23 cellular contexts compared by ENCODE assay signal in genomic region chr20:24739751-24740150, GRCh38.
DNase-seq lines count a peak whose midpoint lies in the region; ATAC-seq, FAIRE-seq and TF ChIP-seq lines count a peak whose summit lies in the region.
"Had no signal": no experiment of that assay in that cellular context is flagged by ENCODE, and none has a peak within 500 bp of the region (broad histone marks: within the 10 kb centered on the region; RNA-seq: fewer than 3 reads in every experiment).

No MANE protein-coding gene starts in this region.

- H3K36me3 Mint-ChIP-seq in activated CD8-positive, alpha-beta T cell treated with anti-CD3 and anti-CD28 coated beads, Interleukin-2, amount 10 ng/mL, durations not matched to agents 7 days and 5 days (ENCODE audit: low read depth) = no peaks in the 10 kb centered on the region
- no peaks in the 10 kb centered on the region for H3K36me3 Mint-ChIP-seq in activated CD8-positive, alpha-beta T cell treated with anti-CD3 and anti-CD28 coated beads for 36 hours (ENCODE audit: low read depth)
- H3K36me3 Mint-ChIP-seq in CD4-positive, alpha-beta memory T cell = no peaks in the 10 kb centered on the region
- H3K36me3 Mint-ChIP-seq in CD14-positive monocyte = no peaks in the 10 kb centered on the region

- peak overlapping the region; percentile 81 for H3K27ac Mint-ChIP-seq in activated CD8-positive, alpha-beta T cell treated with anti-CD3 and anti-CD28 coated beads, Interleukin-2, amount 10 ng/mL, durations not matched to agents 7 days and 5 days
- no peak overlapping the region for H3K27ac Mint-ChIP-seq in activated CD8-positive, alpha-beta T cell treated with anti-CD3 and anti-CD28 coated beads for 36 hours
- H3K27ac Mint-ChIP-seq in CD4-positive, alpha-beta memory T cell = peak overlapping the region in 4 of 7 donors; percentile 18 to 75 (median 46)
- H3K27ac Mint-ChIP-seq in CD14-positive monocyte = no peak overlapping the region
- H3K27ac Mint-ChIP-seq: endodermal cell had no signal

- H3K27me3 Mint-ChIP-seq in activated CD8-positive, alpha-beta T cell treated with anti-CD3 and anti-CD28 coated beads, Interleukin-2, amount 10 ng/mL, durations not matched to agents 7 days and 5 days (ENCODE audit: low read depth) = no peaks in the 10 kb centered on the region
- H3K27me3 Mint-ChIP-seq in activated CD8-positive, alpha-beta T cell treated with anti-CD3 and anti-CD28 coated beads for 36 hours = no peaks in the 10 kb centered on the region
- no peaks in the 10 kb centered on the region for H3K27me3 Mint-ChIP-seq in CD4-positive, alpha-beta memory T cell
- H3K27me3 Mint-ChIP-seq in CD14-positive monocyte (ENCODE audit: low read depth in 3 of 3) = peaks cover 0 to 4% (median 0%) of the 10 kb centered on the region in 3 donors

- ATAC-seq in activated CD8-positive, alpha-beta T cell treated with anti-CD3 and anti-CD28 coated beads, Interleukin-2, amount 10 ng/mL, durations not matched to agents 7 days and 5 days = no peak
- no peak for ATAC-seq in activated CD8-positive, alpha-beta T cell treated with anti-CD3 and anti-CD28 coated beads for 36 hours
- ATAC-seq: gastroesophageal sphincter, psoas muscle had no signal

- no peaks in the 10 kb centered on the region for H3K36me3 ChIP-seq in CD4-positive, alpha-beta memory T cell (ENCODE audit: insufficient read depth, low read length)
- no peaks in the 10 kb centered on the region for H3K36me3 ChIP-seq in kidney (ENCODE audit: control insufficient read depth in 1 of 2, insufficient read depth in 2 of 2, low read length in 2 of 2)
- H3K36me3 ChIP-seq: esophagus squamous epithelium, gastroesophageal sphincter, thoracic aorta had no signal

- H3K4me3 ChIP-seq in CD4-positive, alpha-beta memory T cell (ENCODE audit: low read length in 2 of 2) = no peak overlapping the region
- no peak overlapping the region for H3K4me3 ChIP-seq in kidney (ENCODE audit: low read length in 2 of 2)
- H3K4me3 ChIP-seq: coronary artery, esophagus squamous epithelium, gastroesophageal sphincter, psoas muscle, thoracic aorta had no signal

- no peak overlapping the region for H3K9ac ChIP-seq in kidney (ENCODE audit: low read length in 2 of 2)

- intact Hi-C loops in activated CD8-positive, alpha-beta T cell treated with anti-CD3 and anti-CD28 coated beads for 36 hours (cut with micrococcal nuclease) = no loop called here
- intact Hi-C loops in CD4-positive, alpha-beta memory T cell (cut with micrococcal nuclease) = no loop called here
- intact Hi-C loops in kidney (cut with DNase I) (no loop called here), CD14-positive monocyte (cut with micrococcal nuclease) (no loop called here)

- no peaks in the 10 kb centered on the region for H3K9me3 ChIP-seq in CD4-positive, alpha-beta memory T cell (ENCODE audit: control insufficient read depth in 1 of 2, low read length in 2 of 2)
- no peaks in the 10 kb centered on the region for H3K9me3 ChIP-seq in kidney (ENCODE audit: control insufficient read depth in 1 of 2, low read length in 2 of 2)
- H3K9me3 ChIP-seq: esophagus squamous epithelium, gastroesophageal sphincter, psoas muscle, thoracic aorta had no signal

- peak; percentile 6 for DNase-seq in activated CD8-positive, alpha-beta T cell treated with anti-CD3 and anti-CD28 coated beads, Interleukin-2, amount 10 ng/mL, durations not matched to agents 7 days and 5 days
- no peak for DNase-seq in activated CD8-positive, alpha-beta T cell treated with anti-CD3 and anti-CD28 coated beads for 36 hours
- no peak for DNase-seq in CD4-positive, alpha-beta memory T cell
- DNase-seq in RCC 7860 (ENCODE audit: low spot score) = no peak
- DNase-seq in kidney = no peak
- DNase-seq in CD14-positive monocyte (ENCODE audit: low spot score) = no peak
- DNase-seq in NCI-H1092 treated with DMSO at 0.1 percent for 48 hours (lab: John Stamatoyannopoulos, UW) = no peak
- no peak for DNase-seq in inferior parietal cortex (ENCODE audit: extremely low spot score)
- DNase-seq: activated CD4-positive, alpha-beta T cell treated with anti-CD3 and anti-CD28 coated beads, Interleukin-2, amount 50 U/mL, for 4 hours; DMS53; endodermal cell; esophagus squamous epithelium; KG1; mammary epithelial cell; NCI-H187; psoas muscle; SW 1271 had no signal

- CTCF ChIA-PET in activated CD8-positive, alpha-beta T cell treated with anti-CD3 and anti-CD28 coated beads, Interleukin-2, amount 10 ng/mL, durations not matched to agents 7 days and 5 days (lab: Charles Lee) = no interaction called here
- CTCF ChIA-PET in activated CD8-positive, alpha-beta T cell treated with anti-CD3 and anti-CD28 coated beads for 36 hours (lab: Charles Lee) = no interaction called here
- CTCF ChIA-PET in CD4-positive, alpha-beta memory T cell (lab: Charles Lee; ENCODE audit: partially characterized antibody) = no interaction called here

- FAIRE-seq in RCC 7860 (lab: Jason Lieb, UNC) (peak; percentile 37), kidney (lab: Jason Lieb, UNC) (peak; percentile 41)
- FAIRE-seq: bronchial epithelial cell, GM12891, keratinocyte had no signal

- H3K4me1 Mint-ChIP-seq in activated CD8-positive, alpha-beta T cell treated with anti-CD3 and anti-CD28 coated beads, Interleukin-2, amount 10 ng/mL, durations not matched to agents 7 days and 5 days (ENCODE audit: low read depth) = peaks cover 21% of the 10 kb centered on the region
- H3K4me1 Mint-ChIP-seq in activated CD8-positive, alpha-beta T cell treated with anti-CD3 and anti-CD28 coated beads for 36 hours (ENCODE audit: low read depth) = peaks cover 20% of the 10 kb centered on the region
- H3K4me1 Mint-ChIP-seq in CD4-positive, alpha-beta memory T cell = peaks cover 10 to 17% (median 16%) of the 10 kb centered on the region in 4 donors
- peaks cover 4% of the 10 kb centered on the region for H3K4me1 Mint-ChIP-seq in CD14-positive monocyte

- H3K4me3 Mint-ChIP-seq in activated CD8-positive, alpha-beta T cell treated with anti-CD3 and anti-CD28 coated beads, Interleukin-2, amount 10 ng/mL, durations not matched to agents 7 days and 5 days = peak overlapping the region; percentile 58
- no peak overlapping the region for H3K4me3 Mint-ChIP-seq in activated CD8-positive, alpha-beta T cell treated with anti-CD3 and anti-CD28 coated beads for 36 hours
- peak overlapping the region in 4 of 8 donors; percentile 22 to 80 (median 78) for H3K4me3 Mint-ChIP-seq in CD4-positive, alpha-beta memory T cell
- no peak overlapping the region for H3K4me3 Mint-ChIP-seq in CD14-positive monocyte
- H3K4me3 Mint-ChIP-seq: endodermal cell had no signal

- H3K4me1 ChIP-seq in CD4-positive, alpha-beta memory T cell (ENCODE audit: insufficient read depth, low read length) = peaks cover 6% of the 10 kb centered on the region
- H3K4me1 ChIP-seq in kidney (ENCODE audit: control insufficient read depth in 1 of 2, insufficient read depth in 1 of 2, low read depth in 1 of 2, low read length in 2 of 2) = peaks cover 0 to 7% of the 10 kb centered on the region in 2 donors
- H3K4me1 ChIP-seq: psoas muscle had no signal

- H3K27ac ChIP-seq in CD4-positive, alpha-beta memory T cell (ENCODE audit: low read depth, low read length) = no peak overlapping the region
- no peak overlapping the region for H3K27ac ChIP-seq in kidney (ENCODE audit: low read depth in 2 of 2, low read length in 2 of 2)
- H3K27ac ChIP-seq: coronary artery, esophagus squamous epithelium, gastroesophageal sphincter, psoas muscle, thoracic aorta had no signal

- TF ChIP-seq CTCF in activated CD8-positive, alpha-beta T cell treated with anti-CD3 and anti-CD28 coated beads for 36 hours (IDR thresholded peaks at IDR 0.05) = no peak
- TF ChIP-seq CTCF in kidney (IDR thresholded peaks at IDR 0.05; ENCODE audit: borderline replicate concordance, extremely low read depth, insufficient read depth) (no peak), CD14-positive monocyte (IDR thresholded peaks at IDR 0.05) (no peak)

- POLR2A ChIA-PET in activated CD8-positive, alpha-beta T cell treated with anti-CD3 and anti-CD28 coated beads, Interleukin-2, amount 10 ng/mL, durations not matched to agents 7 days and 5 days (lab: Charles Lee) = no interaction called here
- POLR2A ChIA-PET in activated CD8-positive, alpha-beta T cell treated with anti-CD3 and anti-CD28 coated beads for 36 hours (lab: Charles Lee) = no interaction called here
- POLR2A ChIA-PET in CD4-positive, alpha-beta memory T cell (lab: Charles Lee; ENCODE audit: partially characterized antibody) = no interaction called here

- no peaks in the 10 kb centered on the region for H3K27me3 ChIP-seq in CD4-positive, alpha-beta memory T cell (ENCODE audit: insufficient read depth, low read length)
- H3K27me3 ChIP-seq: esophagus squamous epithelium, gastroesophageal sphincter had no signal

- no peaks in the 10 kb centered on the region for H3K9me3 Mint-ChIP-seq in activated CD8-positive, alpha-beta T cell treated with anti-CD3 and anti-CD28 coated beads, Interleukin-2, amount 10 ng/mL, durations not matched to agents 7 days and 5 days (ENCODE audit: insufficient read depth)
- H3K9me3 Mint-ChIP-seq in activated CD8-positive, alpha-beta T cell treated with anti-CD3 and anti-CD28 coated beads for 36 hours = no peaks in the 10 kb centered on the region
- no peaks in the 10 kb centered on the region for H3K9me3 Mint-ChIP-seq in CD4-positive, alpha-beta memory T cell
- H3K9me3 Mint-ChIP-seq in CD14-positive monocyte = no peaks in the 10 kb centered on the region
- H3K9me3 Mint-ChIP-seq: endodermal cell had no signal

Comparison
In these comparisons a context has a peak if more than half of its experiments do, and no peak if none do; other contexts are left out.
1. H3K27ac Mint-ChIP-seq: peak in activated CD8-positive, alpha-beta T cell treated with anti-CD3 and anti-CD28 coated beads, Interleukin-2, amount 10 ng/mL, durations not matched to agents 7 days and 5 days (single experiment) and CD4-positive, alpha-beta memory T cell (4 of 7); none in activated CD8-positive, alpha-beta T cell treated with anti-CD3 and anti-CD28 coated beads for 36 hours (single experiment) and CD14-positive monocyte (0 of 7).